Comparison of ENCODE assay signal across 9 cellular contexts in genomic region chr18:26405190-26405781, GRCh38.
DNase-seq lines count a peak whose midpoint lies in the region; ATAC-seq and TF ChIP-seq lines count a peak whose summit lies in the region.
"Had no signal": no experiment of that assay in that cellular context is flagged by ENCODE, and none has a peak within 500 bp of the region (broad histone marks: within the 10 kb centered on the region; RNA-seq: fewer than 3 reads in every experiment).

No MANE protein-coding gene starts in this region.

- TF ChIP-seq CTCF in GM23338 (conservative IDR thresholded peaks at IDR 0.05; ENCODE audit: low read depth in 2 of 2) (peak; percentile 38 to 78), WERI-Rb-1 (IDR thresholded peaks at IDR 0.05; ENCODE audit: low read depth, low read length) (peak; percentile 79)

- H3K27ac ChIP-seq in GM23338 (ENCODE audit: low read depth), result no peak overlapping the region
- H3K27ac ChIP-seq in Karpas-422 (ENCODE audit: low read length), result no peak overlapping the region
- H3K27ac ChIP-seq in WERI-Rb-1, result no peak overlapping the region
- no peak overlapping the region for H3K27ac ChIP-seq in neuronal stem cell (replicated peaks; ENCODE audit: low read length)

- no peak overlapping the region for H4K8ac ChIP-seq in neuronal stem cell (ENCODE audit: low read depth, low read length)

- no peak overlapping the region for H2BK12ac ChIP-seq in neuronal stem cell (ENCODE audit: low read length)

- no peak overlapping the region for H3K23ac ChIP-seq in neuronal stem cell (ENCODE audit: low read depth, low read length, poor library complexity)

- no peak overlapping the region for H3K4me2 ChIP-seq in GM23338
- H3K4me2 ChIP-seq in Karpas-422 (ENCODE audit: low read depth, low read length, poor library complexity, severe bottlenecking), result no peak overlapping the region
- H3K4me2 ChIP-seq in neuronal stem cell (ENCODE audit: insufficient read depth, low read length, poor library complexity, severe bottlenecking), result no peak overlapping the region

- H3K27me3 Mint-ChIP-seq in GM23338 (ENCODE audit: insufficient read depth, low read depth, poor library complexity), result peaks cover 3% of the 10 kb centered on the region
- H3K27me3 Mint-ChIP-seq: activated naive CD8-positive, alpha-beta T cell treated with anti-CD3 and anti-CD28 coated beads, Interleukin-2, amount 10 ng/mL, durations not matched to agents 7 days and 5 days had no signal

- no peaks in the 10 kb centered on the region for H3K9me3 Mint-ChIP-seq in GM23338
- H3K9me3 Mint-ChIP-seq: activated naive CD8-positive, alpha-beta T cell treated with anti-CD3 and anti-CD28 coated beads, Interleukin-2, amount 10 ng/mL, durations not matched to agents 7 days and 5 days had no signal

- H3K36me3 ChIP-seq in GM23338 (ENCODE audit: insufficient read depth) (no peaks in the 10 kb centered on the region), Karpas-422 (ENCODE audit: insufficient read depth, low read length) (no peaks in the 10 kb centered on the region), WERI-Rb-1 (no peaks in the 10 kb centered on the region), neuronal stem cell (replicated peaks in 1 of 2; ENCODE audit: control insufficient read depth in 2 of 2, insufficient read depth in 2 of 2, low read length in 2 of 2) (no peaks in the 10 kb centered on the region)

- WGBS in neuronal stem cell (ENCODE audit: extremely low coverage in 2 of 2, insufficient read length in 2 of 2, insufficient replicate concordance in 1 of 2), 2 donors, result no CpG with 5 or more reads among the region's 5 CpGs

- H4K91ac ChIP-seq in neuronal stem cell (ENCODE audit: low read depth, low read length, poor library complexity), result no peak overlapping the region

- DNase-seq in activated CD4-positive, alpha-beta T cell treated with anti-CD3 and anti-CD28 coated beads for 48 hours, result peak; percentile 9
- no peak for DNase-seq in activated CD4-positive, alpha-beta T cell treated with anti-CD3 and anti-CD28 coated beads, Interleukin-2, amount 50 U/mL, for 1 hour
- DNase-seq in GM23338 (ENCODE audit: low spot score), result peak; percentile 36
- peak; percentile 52 for DNase-seq in Karpas-422
- DNase-seq in WERI-Rb-1, result peak; percentile 73
- peak; percentile 60 for DNase-seq in iPS-NIHi7 (ENCODE audit: extremely low spot score)
- DNase-seq in foreskin melanocyte, result no peak
- DNase-seq in neuronal stem cell (ENCODE audit: low spot score), result no peak
- DNase-seq: activated naive CD8-positive, alpha-beta T cell treated with anti-CD3 and anti-CD28 coated beads, Interleukin-2, amount 10 ng/mL, durations not matched to agents 7 days and 5 days had no signal

- no peak overlapping the region for H2BK5ac ChIP-seq in neuronal stem cell (ENCODE audit: low read length)

- H3K27me3 ChIP-seq in GM23338 (ENCODE audit: insufficient read depth) (no peaks in the 10 kb centered on the region), Karpas-422 (ENCODE audit: low read length) (no peaks in the 10 kb centered on the region), WERI-Rb-1 (ENCODE audit: insufficient read depth, low read depth, severe bottlenecking) (no peaks in the 10 kb centered on the region), neuronal stem cell (ENCODE audit: control insufficient read depth in 3 of 3, insufficient read depth in 3 of 3, low read depth in 1 of 3, low read length in 3 of 3) (peaks cover 0 to 4% (median 0%) of the 10 kb centered on the region in 3 experiments)

- H3K4me1 ChIP-seq in GM23338 (ENCODE audit: insufficient read depth) (peaks cover 6% of the 10 kb centered on the region), Karpas-422 (ENCODE audit: low read length) (peaks cover 39% of the 10 kb centered on the region), neuronal stem cell (ENCODE audit: control insufficient read depth in 2 of 2, insufficient read depth in 1 of 2, low read depth in 1 of 2, low read length in 2 of 2) (no peaks in the 10 kb centered on the region)

- no peak overlapping the region for H3K4ac ChIP-seq in neuronal stem cell (ENCODE audit: low read length)

- H3K79me2 ChIP-seq in GM23338 (replicated peaks; ENCODE audit: insufficient read depth) (no peaks in the 10 kb centered on the region), Karpas-422 (ENCODE audit: low read length) (no peaks in the 10 kb centered on the region)

- no peak overlapping the region for H2BK15ac ChIP-seq in neuronal stem cell (ENCODE audit: low read length)

- H3K36me3 Mint-ChIP-seq in GM23338 (ENCODE audit: low read depth), result no peaks in the 10 kb centered on the region
- H3K36me3 Mint-ChIP-seq: activated naive CD8-positive, alpha-beta T cell treated with anti-CD3 and anti-CD28 coated beads, Interleukin-2, amount 10 ng/mL, durations not matched to agents 7 days and 5 days had no signal

- H3K4me3 Mint-ChIP-seq in GM23338, result no peak overlapping the region
- H3K4me3 Mint-ChIP-seq: activated naive CD8-positive, alpha-beta T cell treated with anti-CD3 and anti-CD28 coated beads, Interleukin-2, amount 10 ng/mL, durations not matched to agents 7 days and 5 days had no signal

- no peaks in the 10 kb centered on the region for H3F3A ChIP-seq in GM23338 (replicated peaks; ENCODE audit: low read depth)

- no peak overlapping the region for H2AK5ac ChIP-seq in neuronal stem cell (ENCODE audit: low read depth, low read length)

- H3K4me1 Mint-ChIP-seq in GM23338, result peaks cover 23% of the 10 kb centered on the region
- H3K4me1 Mint-ChIP-seq: activated naive CD8-positive, alpha-beta T cell treated with anti-CD3 and anti-CD28 coated beads, Interleukin-2, amount 10 ng/mL, durations not matched to agents 7 days and 5 days had no signal

- no peak overlapping the region for H3K14ac ChIP-seq in neuronal stem cell (ENCODE audit: low read length)

- H3K27ac Mint-ChIP-seq in GM23338, result no peak overlapping the region
- H3K27ac Mint-ChIP-seq: activated naive CD8-positive, alpha-beta T cell treated with anti-CD3 and anti-CD28 coated beads, Interleukin-2, amount 10 ng/mL, durations not matched to agents 7 days and 5 days had no signal

- no peaks in the 10 kb centered on the region for H3K79me1 ChIP-seq in neuronal stem cell (ENCODE audit: low read depth, low read length)

- H2BK120ac ChIP-seq in neuronal stem cell (ENCODE audit: low read depth, low read length), result no peak overlapping the region

- H3K9me3 ChIP-seq in Karpas-422 (ENCODE audit: low read length) (no peaks in the 10 kb centered on the region), WERI-Rb-1 (ENCODE audit: severe bottlenecking) (no peaks in the 10 kb centered on the region), neuronal stem cell (replicated peaks in 1 of 2; ENCODE audit: control insufficient read depth in 2 of 2, insufficient read depth in 1 of 2, low read depth in 1 of 2, low read length in 2 of 2) (no peaks in the 10 kb centered on the region)

- peak; percentile 70 for ATAC-seq in GM23338

- H3K18ac ChIP-seq in neuronal stem cell (ENCODE audit: low read length), result no peak overlapping the region

- H2AFZ ChIP-seq in GM23338 (peak overlapping the region; percentile 52; the same call in 1 of the 2 replicates), Karpas-422 (ENCODE audit: low read length) (no peak overlapping the region), neuronal stem cell (ENCODE audit: low read length) (no peak overlapping the region)

- H3K4me3 ChIP-seq in GM23338 (no peak overlapping the region), Karpas-422 (ENCODE audit: low read length) (no peak overlapping the region), WERI-Rb-1 (ENCODE audit: low read depth, low read length) (no peak overlapping the region), neuronal stem cell (ENCODE audit: low read length in 2 of 2) (no peak overlapping the region)

- H3K9ac ChIP-seq in Karpas-422 (ENCODE audit: low read length) (no peak overlapping the region), neuronal stem cell (ENCODE audit: low read depth, low read length, poor library complexity) (no peak overlapping the region)

- H3K9me2 ChIP-seq in GM23338 (ENCODE audit: insufficient read depth) (0 out of 2 replicates have a peak, but pooled peaks cover 7% of the 10 kb centered on the region), Karpas-422 (replicated peaks; ENCODE audit: insufficient read depth, low read length) (no peaks in the 10 kb centered on the region)

- no peaks in the 10 kb centered on the region for H4K20me1 ChIP-seq in GM23338 (replicated peaks; ENCODE audit: insufficient read depth)
- H4K20me1 ChIP-seq in Karpas-422 (ENCODE audit: insufficient read depth, low read depth, low read length), result no peaks in the 10 kb centered on the region

TF ChIP-seq in GM23338, 12 proteins besides CTCF, POLR2A, EP300 and RAD21 (continues in another document):
- TF ChIP-seq JUNB (IDR thresholded peaks at IDR 0.05; ENCODE audit: unreplicated experiment), result no peak
- no peak for TF ChIP-seq CREB1 (CRISPR knock-in tag; IDR thresholded peaks at IDR 0.05; ENCODE audit: low read depth)
- no peak for TF ChIP-seq EZH2 (IDR thresholded peaks at IDR 0.05; ENCODE audit: low read depth, unreplicated experiment)
- no peak for TF ChIP-seq ZNF331 (CRISPR knock-in tag; IDR thresholded peaks at IDR 0.05; ENCODE audit: low read depth)
- no peak for TF ChIP-seq POLR2AphosphoS5 (IDR thresholded peaks at IDR 0.05; ENCODE audit: low read depth)
- no peak for TF ChIP-seq ZNF114 (CRISPR knock-in tag; IDR thresholded peaks at IDR 0.05)
- TF ChIP-seq REST (IDR thresholded peaks at IDR 0.05; ENCODE audit: unreplicated experiment), result no peak

Comparison
In these comparisons a context has a peak if more than half of its experiments do, and no peak if none do; other contexts are left out.
1. DNase-seq: peak in activated CD4-positive, alpha-beta T cell treated with anti-CD3 and anti-CD28 coated beads for 48 hours (single experiment), GM23338 (single experiment), Karpas-422 (single experiment), WERI-Rb-1 (single experiment) and iPS-NIHi7 (single experiment); none in activated CD4-positive, alpha-beta T cell treated with anti-CD3 and anti-CD28 coated beads, Interleukin-2, amount 50 U/mL, for 1 hour (single experiment), foreskin melanocyte (single experiment) and neuronal stem cell (single experiment).